Comparison of ENCODE assay signal across 21 cellular contexts in genomic region chr3:120077726-120078125, GRCh38. TPM values are rescaled to one million over a fixed set of nuclear protein-coding genes. Genes with fewer than 3 reads are reported as not detected.
DNase-seq lines count a peak whose midpoint lies in the region; ATAC-seq and TF ChIP-seq lines count a peak whose summit lies in the region.
"Had no signal": no experiment of that assay in that cellular context is flagged by ENCODE, and none has a peak within 500 bp of the region (broad histone marks: within the 10 kb centered on the region; RNA-seq: fewer than 3 reads in every experiment).

No MANE protein-coding gene starts in this region.

- POLR2A ChIA-PET in CD4-positive, alpha-beta T cell (lab: Charles Lee), result no interaction called here

- H3K4me1 Mint-ChIP-seq in CD4-positive, alpha-beta T cell (ENCODE audit: low read depth), result peaks cover 81% of the 10 kb centered on the region
- H3K4me1 Mint-ChIP-seq in central memory CD8-positive, alpha-beta T cell, result peaks cover 84% of the 10 kb centered on the region
- H3K4me1 Mint-ChIP-seq in mesothelial cell of epicardium (peaks cover 9% of the 10 kb centered on the region), Calu3 (ENCODE audit: low read depth, unreplicated experiment) (peaks cover 11% of the 10 kb centered on the region)

- CTCF ChIA-PET in CD4-positive, alpha-beta T cell (lab: Charles Lee), result no interaction called here
- CTCF ChIA-PET in Calu3 (lab: Charles Lee), result no interaction called here

- H3K27me3 ChIP-seq in CD4-positive, alpha-beta T cell (ENCODE audit: control insufficient read depth, insufficient read depth, low read length), result no peaks in the 10 kb centered on the region
- H3K27me3 ChIP-seq: BLaER1 treated with 17β-estradiol and CSF1 and Interleukin-3, amounts not matched to agents 10 nM and 100 nM; SJSA1 had no signal

- H3K36me3 Mint-ChIP-seq in CD4-positive, alpha-beta T cell (ENCODE audit: low read depth), result peaks cover 54% of the 10 kb centered on the region
- peaks cover 13% of the 10 kb centered on the region for H3K36me3 Mint-ChIP-seq in central memory CD8-positive, alpha-beta T cell (ENCODE audit: insufficient read depth)
- H3K36me3 Mint-ChIP-seq in mesothelial cell of epicardium (peaks cover 25% of the 10 kb centered on the region), Calu3 (ENCODE audit: insufficient read depth, unreplicated experiment) (no peaks in the 10 kb centered on the region)

- no peak overlapping the region for H3K27ac ChIP-seq in CD4-positive, alpha-beta T cell (ENCODE audit: low read depth, low read length)
- H3K27ac ChIP-seq: BLaER1 treated with 17β-estradiol and CSF1 and Interleukin-3, amounts not matched to agents 10 nM and 100 nM; PC-9; SJSA1 had no signal

- intact Hi-C loops in CD4-positive, alpha-beta T cell (cut with DNase I, micrococcal nuclease), result no loop called here
- intact Hi-C loops in Calu3 (cut with micrococcal nuclease; ENCODE audit: unreplicated experiment), result no loop called here

- no peaks in the 10 kb centered on the region for H3K9me3 ChIP-seq in CD4-positive, alpha-beta T cell (ENCODE audit: control insufficient read depth, low read length)
- H3K9me3 ChIP-seq: HAP-1, SJSA1 had no signal

- H3K9me3 Mint-ChIP-seq in CD4-positive, alpha-beta T cell, result peaks cover 5% of the 10 kb centered on the region
- no peaks in the 10 kb centered on the region for H3K9me3 Mint-ChIP-seq in central memory CD8-positive, alpha-beta T cell
- H3K9me3 Mint-ChIP-seq in mesothelial cell of epicardium, result peaks cover 9% of the 10 kb centered on the region
- H3K9me3 Mint-ChIP-seq in Calu3 (ENCODE audit: low read depth, unreplicated experiment), result no peaks in the 10 kb centered on the region

- DNase-seq in CD4-positive, alpha-beta T cell, result no peak
- DNase-seq in GM04504 (ENCODE audit: low read depth) (peak; percentile 31), mesothelial cell of epicardium (ENCODE audit: low spot score in 2 of 2, unreplicated experiment in 2 of 2) (no peak), Calu3 (no peak), NCI-H345 (lab: John Stamatoyannopoulos, UW) (no peak), NCI-H748 treated with DMSO at 0.1 percent for 48 hours (lab: John Stamatoyannopoulos, UW) (no peak)
- no peak for DNase-seq in central memory CD8-positive, alpha-beta T cell (ENCODE audit: low spot score in 2 of 2)
- no peak for DNase-seq in activated T-cell treated with anti-CD3 and anti-CD28 coated beads, Interleukin-2, amount 50 U/mL, for 1 hour
- DNase-seq: COR-L47, DMS153, EL, NCI-H1048, NCI-H1436 treated with DMSO at 0.1 percent for 48 hours, NCI-H2029 treated with DMSO at 0.1 percent for 48 hours, NCI-H2171 treated with DMSO at 0.1 percent for 48 hours, NCI-H82, PC-9 had no signal

- ATAC-seq in CD4-positive, alpha-beta T cell (ENCODE audit: poor library complexity), result no peak
- ATAC-seq in central memory CD8-positive, alpha-beta T cell (replicated peaks; ENCODE audit: extremely low read depth, poor library complexity, severe bottlenecking), result no peak
- ATAC-seq: K562 had no signal

- no peak overlapping the region for H3K4me3 Mint-ChIP-seq in CD4-positive, alpha-beta T cell
- H3K4me3 Mint-ChIP-seq in central memory CD8-positive, alpha-beta T cell, result no peak overlapping the region
- H3K4me3 Mint-ChIP-seq in mesothelial cell of epicardium, result no peak overlapping the region
- no peak overlapping the region for H3K4me3 Mint-ChIP-seq in Calu3 (ENCODE audit: low read depth, unreplicated experiment)

- BruUV-seq in Calu3 (replicated peaks; lab: Mats Ljungman, UMichigan), result no TSS peak

- H3K27ac Mint-ChIP-seq in CD4-positive, alpha-beta T cell, result peak overlapping the region; percentile 15
- peak overlapping the region; percentile 80 for H3K27ac Mint-ChIP-seq in central memory CD8-positive, alpha-beta T cell (ENCODE audit: low read depth)
- H3K27ac Mint-ChIP-seq in mesothelial cell of epicardium, result peak overlapping the region; percentile 66
- no peak overlapping the region for H3K27ac Mint-ChIP-seq in Calu3 (ENCODE audit: unreplicated experiment)

- no peak for TF ChIP-seq CTCF in CD4-positive, alpha-beta T cell (IDR thresholded peaks at IDR 0.05)
- TF ChIP-seq CTCF in mesothelial cell of epicardium (IDR thresholded peaks at IDR 0.05; ENCODE audit: unreplicated experiment), result no peak
- TF ChIP-seq CTCF in Calu3 (IDR thresholded peaks at IDR 0.05; ENCODE audit: unreplicated experiment), result no peak

- no peaks in the 10 kb centered on the region for H3K27me3 Mint-ChIP-seq in CD4-positive, alpha-beta T cell
- no peaks in the 10 kb centered on the region for H3K27me3 Mint-ChIP-seq in central memory CD8-positive, alpha-beta T cell
- H3K27me3 Mint-ChIP-seq in mesothelial cell of epicardium (ENCODE audit: low read depth) (no peaks in the 10 kb centered on the region), Calu3 (ENCODE audit: unreplicated experiment) (no peaks in the 10 kb centered on the region)

RNA-seq across cellular contexts. Expression of gene GSK3B, which starts 16.5 kb away (rescaled TPM):
- total RNA-seq in CD4-positive, alpha-beta T cell, result 10 to 100 TPM; 27.9 to 29.1 TPM
- total RNA-seq in mesothelial cell of epicardium (65.4 to 72.8 TPM (median 72.4 TPM) in 3 replicates), Calu3 (2022) (45.4 and 48.6 TPM in 2 replicates)
